Comparison of ENCODE assay signal across 8 cellular contexts in the genomic region with DNA sequence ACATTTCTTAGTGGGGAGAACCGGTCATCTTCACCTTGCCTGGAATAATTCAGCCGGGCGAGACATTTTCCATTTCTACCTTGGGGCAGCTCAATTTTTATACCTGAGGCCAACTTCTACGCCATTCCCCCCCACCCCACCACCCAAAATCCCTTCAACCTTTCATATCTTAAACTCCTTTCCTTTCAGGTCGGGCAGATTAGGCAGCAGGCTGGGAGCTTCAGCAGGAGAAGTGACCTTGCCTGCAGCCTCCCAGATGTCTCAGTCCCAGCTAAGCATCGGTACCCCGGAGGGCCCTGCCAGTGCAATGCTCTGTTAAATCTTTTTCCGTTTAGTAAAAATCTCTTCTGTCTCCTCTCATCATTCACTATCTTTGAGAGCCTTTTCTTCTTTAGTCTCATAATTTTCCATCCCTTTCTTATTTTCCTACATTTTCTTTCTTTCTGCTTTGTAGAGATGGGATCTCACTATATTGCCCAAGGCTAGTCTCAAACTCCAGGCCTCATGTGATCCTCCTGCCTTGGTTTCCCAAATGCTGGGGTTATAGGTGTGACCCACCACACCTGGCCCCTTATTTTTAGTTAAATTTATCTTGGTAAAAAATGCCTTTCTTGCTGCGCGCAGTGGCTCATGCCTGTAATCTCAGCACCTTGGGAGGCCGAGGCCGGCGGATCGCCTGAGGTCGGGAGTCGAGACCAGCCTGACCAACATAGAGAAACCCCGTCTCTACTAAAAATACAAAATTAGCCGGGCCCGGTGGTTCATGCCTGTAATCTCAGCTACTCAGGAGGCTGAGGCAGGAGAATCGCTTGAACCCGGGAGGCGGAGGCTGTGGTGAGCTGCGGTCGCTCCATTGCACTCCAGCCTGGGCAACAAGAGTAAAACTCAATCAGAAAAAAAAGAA. TPM values are rescaled to one million over a fixed set of nuclear protein-coding genes. Genes with fewer than 3 reads are reported as not detected.
A peak's percentile ranks its signal among the peaks of the same experiment; 100 is the strongest.
DNase-seq lines count a peak whose midpoint lies in the region; ATAC-seq and TF ChIP-seq lines count a peak whose summit lies in the region.

No MANE protein-coding gene starts in this region.

- peak overlapping the region; percentile 38 for H3K4me2 ChIP-seq in neural cell (ENCODE audit: low read length)

- H3K36me3 ChIP-seq in endocrine pancreas (ENCODE audit: control insufficient read depth, insufficient read depth, low read length) (no peaks in the 10 kb centered on the region), neural cell (ENCODE audit: insufficient read depth, low read length) (no peaks in the 10 kb centered on the region)

- peak overlapping the region; percentile 62 for H3K9ac ChIP-seq in endocrine pancreas (ENCODE audit: control insufficient read depth, insufficient read depth, low read length)
- peak overlapping the region; percentile 75 for H3K9ac ChIP-seq in neural cell (ENCODE audit: low read length)

- no peaks in the 10 kb centered on the region for H3F3A ChIP-seq in neural cell (ENCODE audit: insufficient read depth, low read length, poor library complexity, severe bottlenecking)

- TF ChIP-seq EP300 in neural cell (conservative IDR thresholded peaks at IDR 0.05; ENCODE audit: poor library complexity, severe bottlenecking): no peak

- ATAC-seq in GM18870 (IDR thresholded peaks at IDR 0.05; ENCODE audit: unreplicated experiment): no peak

- no peak for DNase-seq in AG10803 (ENCODE audit: low read depth)
- DNase-seq in HL-60 (ENCODE audit: low read depth in 1 of 2, low spot score in 1 of 2): no peak
- no peak for DNase-seq in DMS53 (lab: John Stamatoyannopoulos, UW)
- DNase-seq in islet precursor cell: no peak
- DNase-seq in central memory CD4-positive, alpha-beta T cell: no peak

- no peaks in the 10 kb centered on the region for H3K4me1 ChIP-seq in endocrine pancreas (ENCODE audit: control insufficient read depth, insufficient read depth, low read length)

- no peaks in the 10 kb centered on the region for H3K27me3 ChIP-seq in HL-60 (ENCODE audit: insufficient read depth, poor library complexity, severe bottlenecking)
- H3K27me3 ChIP-seq in endocrine pancreas (ENCODE audit: control insufficient read depth, insufficient read depth, low read length): no peaks in the 10 kb centered on the region
- H3K27me3 ChIP-seq in neural cell (ENCODE audit: insufficient read depth, low read depth, low read length): no peaks in the 10 kb centered on the region

- peaks cover 19% of the 10 kb centered on the region for H3K79me2 ChIP-seq in neural cell (replicated peaks; ENCODE audit: insufficient read depth, low read length)

- no peak overlapping the region for H2AFZ ChIP-seq in neural cell (ENCODE audit: low read depth, low read length)

- peak overlapping the region; percentile 50 for H3K27ac ChIP-seq in HL-60 (replicated peaks)
- H3K27ac ChIP-seq in neural cell (ENCODE audit: low read length): peak overlapping the region; percentile 84

- no peaks in the 10 kb centered on the region for H3K9me2 ChIP-seq in neural cell (ENCODE audit: insufficient read depth, low read length)

- no peak for TF ChIP-seq RAD21 in neural cell (conservative IDR thresholded peaks at IDR 0.05)

- H4K20me1 ChIP-seq in neural cell (ENCODE audit: insufficient read depth): no peaks in the 10 kb centered on the region

- TF ChIP-seq CTCF in AG10803 (conservative IDR thresholded peaks at IDR 0.05; ENCODE audit: low read length): no peak
- no peak for TF ChIP-seq CTCF in HL-60 (IDR thresholded peaks at IDR 0.05; ENCODE audit: insufficient read depth, low read length)
- no peak for TF ChIP-seq CTCF in neural cell (IDR thresholded peaks at IDR 0.05; ENCODE audit: poor library complexity, severe bottlenecking)

- H3K9me3 ChIP-seq in endocrine pancreas (ENCODE audit: control insufficient read depth, low read length) (no peaks in the 10 kb centered on the region), neural cell (ENCODE audit: low read length) (no peaks in the 10 kb centered on the region)

- H3K4me3 ChIP-seq in AG10803 (ENCODE audit: low read length) (peak overlapping the region; percentile 75), HL-60 (replicated peaks; ENCODE audit: insufficient read depth, low read length) (peak overlapping the region; percentile 55), endocrine pancreas (ENCODE audit: control insufficient read depth, insufficient read depth, low read length) (peak overlapping the region; percentile 81), neural cell (ENCODE audit: low read length) (peak overlapping the region; percentile 86)

TF ChIP-seq in neural cell, 6 proteins besides CTCF, POLR2A, EP300 and RAD21:
- TF ChIP-seq TAF1 (IDR thresholded peaks at IDR 0.05; ENCODE audit: low read depth): no peak
- no peak for TF ChIP-seq SMC3 (conservative IDR thresholded peaks at IDR 0.05; ENCODE audit: poor library complexity)
- TF ChIP-seq, protein P1, sequence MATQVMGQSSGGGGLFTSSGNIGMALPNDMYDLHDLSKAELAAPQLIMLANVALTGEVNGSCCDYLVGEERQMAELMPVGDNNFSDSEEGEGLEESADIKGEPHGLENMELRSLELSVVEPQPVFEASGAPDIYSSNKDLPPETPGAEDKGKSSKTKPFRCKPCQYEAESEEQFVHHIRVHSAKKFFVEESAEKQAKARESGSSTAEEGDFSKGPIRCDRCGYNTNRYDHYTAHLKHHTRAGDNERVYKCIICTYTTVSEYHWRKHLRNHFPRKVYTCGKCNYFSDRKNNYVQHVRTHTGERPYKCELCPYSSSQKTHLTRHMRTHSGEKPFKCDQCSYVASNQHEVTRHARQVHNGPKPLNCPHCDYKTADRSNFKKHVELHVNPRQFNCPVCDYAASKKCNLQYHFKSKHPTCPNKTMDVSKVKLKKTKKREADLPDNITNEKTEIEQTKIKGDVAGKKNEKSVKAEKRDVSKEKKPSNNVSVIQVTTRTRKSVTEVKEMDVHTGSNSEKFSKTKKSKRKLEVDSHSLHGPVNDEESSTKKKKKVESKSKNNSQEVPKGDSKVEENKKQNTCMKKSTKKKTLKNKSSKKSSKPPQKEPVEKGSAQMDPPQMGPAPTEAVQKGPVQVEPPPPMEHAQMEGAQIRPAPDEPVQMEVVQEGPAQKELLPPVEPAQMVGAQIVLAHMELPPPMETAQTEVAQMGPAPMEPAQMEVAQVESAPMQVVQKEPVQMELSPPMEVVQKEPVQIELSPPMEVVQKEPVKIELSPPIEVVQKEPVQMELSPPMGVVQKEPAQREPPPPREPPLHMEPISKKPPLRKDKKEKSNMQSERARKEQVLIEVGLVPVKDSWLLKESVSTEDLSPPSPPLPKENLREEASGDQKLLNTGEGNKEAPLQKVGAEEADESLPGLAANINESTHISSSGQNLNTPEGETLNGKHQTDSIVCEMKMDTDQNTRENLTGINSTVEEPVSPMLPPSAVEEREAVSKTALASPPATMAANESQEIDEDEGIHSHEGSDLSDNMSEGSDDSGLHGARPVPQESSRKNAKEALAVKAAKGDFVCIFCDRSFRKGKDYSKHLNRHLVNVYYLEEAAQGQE (IDR thresholded peaks at IDR 0.05; ENCODE audit: borderline replicate concordance): no peak
- no peak for TF ChIP-seq EZH2 (IDR thresholded peaks at IDR 0.05; ENCODE audit: borderline replicate concordance, insufficient read depth, low read length, poor library complexity, severe bottlenecking)
- TF ChIP-seq POLR2AphosphoS5 (IDR thresholded peaks at IDR 0.05): no peak
- no peak for TF ChIP-seq MXI1 (conservative IDR thresholded peaks at IDR 0.05; ENCODE audit: poor library complexity, severe bottlenecking)

RNA-seq across cellular contexts. Expression of a gene that starts 1.2 kb away (rescaled TPM):
- 27.2 and 31.6 TPM in 2 replicates for polyA plus RNA-seq in neural cell
- polyA minus RNA-seq in neural cell: 51.4 and 58.8 TPM in 2 replicates
